ENCODE assay signal across 19 cellular contexts in the genomic region with DNA sequence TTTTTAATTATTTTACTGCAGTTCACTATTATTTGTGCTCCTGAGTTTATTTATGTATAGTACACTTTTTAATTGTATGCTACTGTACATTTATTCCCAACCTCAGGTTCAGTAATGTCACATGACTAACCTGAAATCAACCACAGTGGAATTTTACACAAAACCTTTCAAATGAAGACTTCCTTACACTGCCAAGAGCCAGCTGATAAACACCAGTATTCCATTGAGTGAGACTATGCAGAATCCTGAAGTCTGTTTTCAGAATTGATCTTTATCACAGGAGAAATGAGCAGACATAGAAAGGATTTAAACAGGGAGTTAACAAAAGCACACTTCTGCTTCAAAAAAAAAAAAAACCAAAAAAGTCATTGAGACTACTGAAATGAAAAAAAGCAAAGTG.
DNase-seq lines count a peak whose midpoint lies in the region; ATAC-seq, FAIRE-seq and TF ChIP-seq lines count a peak whose summit lies in the region.
"Had no signal": no experiment of that assay in that cellular context is flagged by ENCODE, and none has a peak within 500 bp of the region (broad histone marks: within the 10 kb centered on the region; RNA-seq: fewer than 3 reads in every experiment).

No MANE protein-coding gene starts in this region.

- H3K79me2 ChIP-seq in astrocyte (ENCODE audit: insufficient read depth, low read length) = no peaks in the 10 kb centered on the region

- H3K27ac ChIP-seq in astrocyte (ENCODE audit: low read depth, low read length) (no peak overlapping the region), right atrium auricular region (no peak overlapping the region)

- H3K27ac Mint-ChIP-seq in astrocyte (ENCODE audit: unreplicated experiment) = peak overlapping the region; percentile 73
- no peak overlapping the region for H3K27ac Mint-ChIP-seq in WTC11
- H3K27ac Mint-ChIP-seq: CD8-positive, alpha-beta memory T cell had no signal

- H3K27me3 ChIP-seq in astrocyte (ENCODE audit: insufficient read depth, low read length) (no peaks in the 10 kb centered on the region), right atrium auricular region (no peaks in the 10 kb centered on the region)

- no peak for FAIRE-seq in astrocyte (lab: Jason Lieb, UNC)
- FAIRE-seq: H54 had no signal

- CTCF ChIA-PET in WTC11 (lab: Charles Lee) = no interaction called here

- H3K36me3 ChIP-seq in astrocyte (ENCODE audit: insufficient read depth, low read length) = no peaks in the 10 kb centered on the region
- no peaks in the 10 kb centered on the region for H3K36me3 ChIP-seq in right atrium auricular region

- TF ChIP-seq CTCF in astrocyte (IDR thresholded peaks at IDR 0.05; ENCODE audit: insufficient read depth, low read depth, low read length) (no peak), right atrium auricular region (IDR thresholded peaks at IDR 0.05) (no peak), WTC11 (IDR thresholded peaks at IDR 0.05) (no peak)

- H3K4me1 Mint-ChIP-seq in astrocyte (ENCODE audit: low read depth, unreplicated experiment) = peaks cover 28% of the 10 kb centered on the region
- H3K4me1 Mint-ChIP-seq in WTC11 = peaks cover 29% of the 10 kb centered on the region
- H3K4me1 Mint-ChIP-seq: CD8-positive, alpha-beta memory T cell had no signal

- DNase-seq in AG08395 (ENCODE audit: low spot score) (peak; percentile 4), M059J (ENCODE audit: low read depth) (peak; percentile 54), astrocyte (ENCODE audit: low read depth) (peak; percentile 58), iris pigment epithelial cell (ENCODE audit: low read depth) (peak; percentile 44), NCI-H510A treated with DMSO at 0.1 percent for 48 hours (lab: John Stamatoyannopoulos, UW) (no peak), right atrium auricular region (ENCODE audit: low spot score) (no peak), WTC11 (ENCODE audit: low spot score) (no peak)
- DNase-seq: C1 segment of cervical spinal cord; CD8-positive, alpha-beta memory T cell; Karpas-422; NCI-H1092; NCI-H1436 treated with DMSO at 0.1 percent for 48 hours; NCI-H2029; NCI-H2171; NCI-H446 treated with DMSO at 0.1 percent for 48 hours; NCI-H748 treated with DMSO at 0.1 percent for 48 hours; SHP77 treated with DMSO at 0.1 percent for 48 hours had no signal

- peaks cover 25% of the 10 kb centered on the region for H3K4me1 ChIP-seq in astrocyte (ENCODE audit: insufficient read depth, low read length)
- H3K4me1 ChIP-seq in right atrium auricular region = no peaks in the 10 kb centered on the region

- H3K4me3 Mint-ChIP-seq in astrocyte (ENCODE audit: unreplicated experiment) (no peak overlapping the region), WTC11 (no peak overlapping the region)
- H3K4me3 Mint-ChIP-seq: CD8-positive, alpha-beta memory T cell had no signal

- H3K9me3 Mint-ChIP-seq in astrocyte (ENCODE audit: unreplicated experiment) (no peaks in the 10 kb centered on the region), WTC11 (no peaks in the 10 kb centered on the region)

- no peaks in the 10 kb centered on the region for H3K27me3 Mint-ChIP-seq in astrocyte (ENCODE audit: low read depth, unreplicated experiment)
- peaks cover 5% of the 10 kb centered on the region; the same call in 1 of the 2 replicates for H3K27me3 Mint-ChIP-seq in WTC11 (ENCODE audit: low read depth)
- H3K27me3 Mint-ChIP-seq: CD8-positive, alpha-beta memory T cell had no signal

- H2AFZ ChIP-seq in astrocyte (ENCODE audit: low read depth, low read length) = no peak overlapping the region

- H3K9me3 ChIP-seq in astrocyte (ENCODE audit: insufficient read depth, low read depth, low read length) = no peaks in the 10 kb centered on the region
- H3K9me3 ChIP-seq in right atrium auricular region = no peaks in the 10 kb centered on the region

- peak overlapping the region; percentile 41 for H3K4me2 ChIP-seq in astrocyte (ENCODE audit: low read length)

- H3K4me3 ChIP-seq in astrocyte (ENCODE audit: insufficient read depth, low read depth, low read length) (no peak overlapping the region), right atrium auricular region (no peak overlapping the region)

- no peak for ATAC-seq in GM21515 (IDR thresholded peaks at IDR 0.05; ENCODE audit: unreplicated experiment)
- ATAC-seq in WTC11 = no peak

- no peaks in the 10 kb centered on the region for H4K20me1 ChIP-seq in astrocyte (ENCODE audit: insufficient read depth, low read length)

- H3K9ac ChIP-seq in astrocyte (ENCODE audit: low read length) = no peak overlapping the region

- H3K36me3 Mint-ChIP-seq in astrocyte (ENCODE audit: low read depth, unreplicated experiment) (peaks cover 5% of the 10 kb centered on the region), WTC11 (no peaks in the 10 kb centered on the region)
- H3K36me3 Mint-ChIP-seq: CD8-positive, alpha-beta memory T cell had no signal

- POLR2A ChIA-PET in WTC11 (lab: Charles Lee) = interaction anchor here (0.7 kb wide), 1 partner anchor 10 kb away, joined by 4 read pairs; no protein-coding TSS in a partner anchor

TF ChIP-seq in WTC11, 78 proteins besides CTCF, POLR2A, EP300 and RAD21:
- TF ChIP-seq ESRRA (CRISPR knock-in tag; IDR thresholded peaks at IDR 0.05; ENCODE audit: borderline replicate concordance) (no peak), GABPB1 (CRISPR knock-in tag; IDR thresholded peaks at IDR 0.05) (no peak), FOXJ3 (CRISPR knock-in tag; IDR thresholded peaks at IDR 0.05; ENCODE audit: borderline replicate concordance) (no peak), SMAD4 (CRISPR knock-in tag; IDR thresholded peaks at IDR 0.05) (no peak), CREM (CRISPR knock-in tag; IDR thresholded peaks at IDR 0.05) (no peak), CREB1 (CRISPR knock-in tag; IDR thresholded peaks at IDR 0.05) (no peak), MYBL2 (CRISPR knock-in tag; IDR thresholded peaks at IDR 0.05) (no peak), ZNF219 (CRISPR knock-in tag; IDR thresholded peaks at IDR 0.05; ENCODE audit: borderline replicate concordance) (no peak), NFYB (CRISPR knock-in tag; conservative IDR thresholded peaks at IDR 0.05; ENCODE audit: low read depth) (no peak), E2F1 (CRISPR knock-in tag; IDR thresholded peaks at IDR 0.05) (no peak)
- TF ChIP-seq, protein P1, sequence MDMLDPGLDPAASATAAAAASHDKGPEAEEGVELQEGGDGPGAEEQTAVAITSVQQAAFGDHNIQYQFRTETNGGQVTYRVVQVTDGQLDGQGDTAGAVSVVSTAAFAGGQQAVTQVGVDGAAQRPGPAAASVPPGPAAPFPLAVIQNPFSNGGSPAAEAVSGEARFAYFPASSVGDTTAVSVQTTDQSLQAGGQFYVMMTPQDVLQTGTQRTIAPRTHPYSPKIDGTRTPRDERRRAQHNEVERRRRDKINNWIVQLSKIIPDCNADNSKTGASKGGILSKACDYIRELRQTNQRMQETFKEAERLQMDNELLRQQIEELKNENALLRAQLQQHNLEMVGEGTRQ (CRISPR knock-in tag; IDR thresholded peaks at IDR 0.05) = no peak
- TF ChIP-seq, protein P2, sequence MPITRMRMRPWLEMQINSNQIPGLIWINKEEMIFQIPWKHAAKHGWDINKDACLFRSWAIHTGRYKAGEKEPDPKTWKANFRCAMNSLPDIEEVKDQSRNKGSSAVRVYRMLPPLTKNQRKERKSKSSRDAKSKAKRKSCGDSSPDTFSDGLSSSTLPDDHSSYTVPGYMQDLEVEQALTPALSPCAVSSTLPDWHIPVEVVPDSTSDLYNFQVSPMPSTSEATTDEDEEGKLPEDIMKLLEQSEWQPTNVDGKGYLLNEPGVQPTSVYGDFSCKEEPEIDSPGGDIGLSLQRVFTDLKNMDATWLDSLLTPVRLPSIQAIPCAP (CRISPR knock-in tag; IDR thresholded peaks at IDR 0.05) = no peak
- TF ChIP-seq, protein P3, sequence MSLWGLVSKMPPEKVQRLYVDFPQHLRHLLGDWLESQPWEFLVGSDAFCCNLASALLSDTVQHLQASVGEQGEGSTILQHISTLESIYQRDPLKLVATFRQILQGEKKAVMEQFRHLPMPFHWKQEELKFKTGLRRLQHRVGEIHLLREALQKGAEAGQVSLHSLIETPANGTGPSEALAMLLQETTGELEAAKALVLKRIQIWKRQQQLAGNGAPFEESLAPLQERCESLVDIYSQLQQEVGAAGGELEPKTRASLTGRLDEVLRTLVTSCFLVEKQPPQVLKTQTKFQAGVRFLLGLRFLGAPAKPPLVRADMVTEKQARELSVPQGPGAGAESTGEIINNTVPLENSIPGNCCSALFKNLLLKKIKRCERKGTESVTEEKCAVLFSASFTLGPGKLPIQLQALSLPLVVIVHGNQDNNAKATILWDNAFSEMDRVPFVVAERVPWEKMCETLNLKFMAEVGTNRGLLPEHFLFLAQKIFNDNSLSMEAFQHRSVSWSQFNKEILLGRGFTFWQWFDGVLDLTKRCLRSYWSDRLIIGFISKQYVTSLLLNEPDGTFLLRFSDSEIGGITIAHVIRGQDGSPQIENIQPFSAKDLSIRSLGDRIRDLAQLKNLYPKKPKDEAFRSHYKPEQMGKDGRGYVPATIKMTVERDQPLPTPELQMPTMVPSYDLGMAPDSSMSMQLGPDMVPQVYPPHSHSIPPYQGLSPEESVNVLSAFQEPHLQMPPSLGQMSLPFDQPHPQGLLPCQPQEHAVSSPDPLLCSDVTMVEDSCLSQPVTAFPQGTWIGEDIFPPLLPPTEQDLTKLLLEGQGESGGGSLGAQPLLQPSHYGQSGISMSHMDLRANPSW (CRISPR knock-in tag; conservative IDR thresholded peaks at IDR 0.05; ENCODE audit: low read depth) = no peak
TF ChIP-seq in WTC11: peak in this region for 0.

Comparison
In these comparisons a context has a peak if more than half of its experiments do, and no peak if none do; other contexts are left out.
1. DNase-seq: peak in AG08395 (single experiment), M059J (single experiment), astrocyte (single experiment) and iris pigment epithelial cell (single experiment); none in NCI-H510A treated with DMSO at 0.1 percent for 48 hours (single experiment), right atrium auricular region (single experiment) and WTC11 (single experiment).